9 cellular contexts compared by ENCODE assay signal in the genomic region with DNA sequence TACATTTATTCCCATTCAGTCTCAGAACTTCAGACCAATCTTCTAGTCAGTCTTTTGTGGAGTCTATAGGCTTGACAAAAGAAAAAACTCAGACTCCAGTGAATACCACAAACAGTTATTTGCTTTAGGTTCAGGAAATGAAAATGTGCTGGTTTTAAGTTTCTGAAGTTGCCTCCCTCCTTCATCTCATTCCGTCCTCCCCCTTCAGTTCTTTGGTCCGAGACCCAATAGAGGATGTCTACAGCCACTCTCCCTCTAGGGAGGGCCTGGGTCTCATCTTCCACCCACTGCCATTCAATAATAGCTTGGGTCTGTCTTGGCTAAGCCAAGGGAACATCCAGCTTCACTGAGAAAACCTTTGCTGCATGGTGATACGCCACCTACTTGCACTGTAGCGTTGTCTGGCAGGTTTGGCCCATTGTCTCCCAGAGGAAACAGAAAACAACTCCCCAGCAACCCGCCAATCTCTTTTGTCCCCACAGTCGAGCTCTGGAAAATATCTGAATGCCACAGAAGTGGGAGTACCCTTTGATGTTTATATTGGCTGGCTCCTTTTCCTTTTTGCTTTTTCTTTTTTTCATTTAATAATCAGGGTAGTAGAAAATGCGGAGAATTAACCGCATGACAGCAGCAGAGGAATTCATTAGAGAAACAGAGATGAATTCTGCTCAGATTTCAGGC.
DNase-seq lines count a peak whose midpoint lies in the region; ATAC-seq and TF ChIP-seq lines count a peak whose summit lies in the region.
"Had no signal": no experiment of that assay in that cellular context is flagged by ENCODE, and none has a peak within 500 bp of the region (broad histone marks: within the 10 kb centered on the region; RNA-seq: fewer than 3 reads in every experiment).

No MANE protein-coding gene starts in this region.

- peaks cover 2% of the 10 kb centered on the region for H3K9me3 Mint-ChIP-seq in neural crest cell
- no peaks in the 10 kb centered on the region for H3K9me3 Mint-ChIP-seq in activated T-helper 17 cell treated with anti-CD3 and anti-CD28 coated beads, Interleukin-2, amount 50 U/mL, for 72 hours

- H3K9me3 ChIP-seq in Panc1 (ENCODE audit: control insufficient read depth, insufficient read depth, low read depth, low read length) = no peaks in the 10 kb centered on the region

- peak overlapping the region; percentile 65 for H3K4me3 Mint-ChIP-seq in neural crest cell
- H3K4me3 Mint-ChIP-seq in activated T-helper 17 cell treated with anti-CD3 and anti-CD28 coated beads, Interleukin-2, amount 50 U/mL, for 72 hours = no peak overlapping the region

- POLR2A ChIA-PET in Panc1 (lab: Charles Lee) = no interaction called here

- no TSS peak for BruUV-seq in Panc1 (replicated peaks; lab: Mats Ljungman, UMichigan)

- H3K27ac ChIP-seq in Panc1 (ENCODE audit: low read length) = peak overlapping the region; percentile 51; the same call in 1 of the 2 replicates
- H3K27ac ChIP-seq: C4-2B had no signal

- H3K4me3 ChIP-seq in Panc1 (ENCODE audit: low read depth in 2 of 2, low read length in 2 of 2) = no peak overlapping the region

- no peaks in the 10 kb centered on the region for H3K27me3 ChIP-seq in Panc1 (ENCODE audit: control insufficient read depth, insufficient read depth, low read length)

- H3K36me3 Mint-ChIP-seq in neural crest cell (ENCODE audit: low read depth) = no peaks in the 10 kb centered on the region
- no peaks in the 10 kb centered on the region for H3K36me3 Mint-ChIP-seq in activated T-helper 17 cell treated with anti-CD3 and anti-CD28 coated beads, Interleukin-2, amount 50 U/mL, for 72 hours (ENCODE audit: low read depth)

- peaks cover 20% of the 10 kb centered on the region for H3K4me1 Mint-ChIP-seq in neural crest cell
- H3K4me1 Mint-ChIP-seq in activated T-helper 17 cell treated with anti-CD3 and anti-CD28 coated beads, Interleukin-2, amount 50 U/mL, for 72 hours = peaks cover 6% of the 10 kb centered on the region

- CTCF ChIA-PET in Panc1 (lab: Charles Lee) = no interaction called here

- H3K36me3 ChIP-seq in Panc1 (ENCODE audit: control insufficient read depth, insufficient read depth, low read length) = no peaks in the 10 kb centered on the region

- intact Hi-C loops in Panc1 (cut with micrococcal nuclease; ENCODE audit: unreplicated experiment) = no loop called here

- no peak for ATAC-seq in Panc1
- ATAC-seq in GM18861 (IDR thresholded peaks at IDR 0.05; ENCODE audit: unreplicated experiment) = no peak
- ATAC-seq in activated T-helper 17 cell treated with anti-CD3 and anti-CD28 coated beads, Interleukin-2, amount 50 U/mL, for 72 hours (replicated peaks) = no peak

- in situ Hi-C loops in Panc1 (cut with HindIII; ENCODE audit: low pct_unique_long_range_greater_than_20kb, low sequenced_read_pairs) = no loop called here

- TF ChIP-seq CTCF in AG09319 (IDR thresholded peaks at IDR 0.05; ENCODE audit: low read depth, low read length) = no peak; the same call in 1 of the 2 replicates
- no peak for TF ChIP-seq CTCF in Panc1 (IDR thresholded peaks at IDR 0.05)
- TF ChIP-seq CTCF in neural crest cell (conservative IDR thresholded peaks at IDR 0.05) = no peak

- no peaks in the 10 kb centered on the region for H3K27me3 Mint-ChIP-seq in neural crest cell (ENCODE audit: low read depth)
- no peaks in the 10 kb centered on the region for H3K27me3 Mint-ChIP-seq in activated T-helper 17 cell treated with anti-CD3 and anti-CD28 coated beads, Interleukin-2, amount 50 U/mL, for 72 hours

- H3K27ac Mint-ChIP-seq in neural crest cell (ENCODE audit: unreplicated experiment) = peak overlapping the region; percentile 98
- no peak overlapping the region for H3K27ac Mint-ChIP-seq in activated T-helper 17 cell treated with anti-CD3 and anti-CD28 coated beads, Interleukin-2, amount 50 U/mL, for 72 hours

- peak; percentile 44 for DNase-seq in AG09319 (ENCODE audit: extremely low read depth, low read depth)
- no peak for DNase-seq in Panc1 (ENCODE audit: low read depth, low spot score)
- peak; percentile 75 for DNase-seq in fibroblast of peridontal ligament (ENCODE audit: extremely low read depth)
- DNase-seq in neural crest cell (ENCODE audit: low read depth, low spot score) = peak; percentile 9
- DNase-seq in HK-2 (ENCODE audit: unreplicated experiment) = no peak
- DNase-seq in SIG-M5 (lab: John Stamatoyannopoulos, UW) = no peak

- no peaks in the 10 kb centered on the region for H3K4me1 ChIP-seq in Panc1 (ENCODE audit: control insufficient read depth, insufficient read depth, low read length)

Comparison
In these comparisons a context has a peak if more than half of its experiments do, and no peak if none do; other contexts are left out.
1. DNase-seq: peak in AG09319 (single experiment), fibroblast of peridontal ligament (single experiment) and neural crest cell (single experiment); none in Panc1 (single experiment), HK-2 (single experiment) and SIG-M5 (single experiment).